1 cellular context compared by ENCODE assay signal in the genomic region with DNA sequence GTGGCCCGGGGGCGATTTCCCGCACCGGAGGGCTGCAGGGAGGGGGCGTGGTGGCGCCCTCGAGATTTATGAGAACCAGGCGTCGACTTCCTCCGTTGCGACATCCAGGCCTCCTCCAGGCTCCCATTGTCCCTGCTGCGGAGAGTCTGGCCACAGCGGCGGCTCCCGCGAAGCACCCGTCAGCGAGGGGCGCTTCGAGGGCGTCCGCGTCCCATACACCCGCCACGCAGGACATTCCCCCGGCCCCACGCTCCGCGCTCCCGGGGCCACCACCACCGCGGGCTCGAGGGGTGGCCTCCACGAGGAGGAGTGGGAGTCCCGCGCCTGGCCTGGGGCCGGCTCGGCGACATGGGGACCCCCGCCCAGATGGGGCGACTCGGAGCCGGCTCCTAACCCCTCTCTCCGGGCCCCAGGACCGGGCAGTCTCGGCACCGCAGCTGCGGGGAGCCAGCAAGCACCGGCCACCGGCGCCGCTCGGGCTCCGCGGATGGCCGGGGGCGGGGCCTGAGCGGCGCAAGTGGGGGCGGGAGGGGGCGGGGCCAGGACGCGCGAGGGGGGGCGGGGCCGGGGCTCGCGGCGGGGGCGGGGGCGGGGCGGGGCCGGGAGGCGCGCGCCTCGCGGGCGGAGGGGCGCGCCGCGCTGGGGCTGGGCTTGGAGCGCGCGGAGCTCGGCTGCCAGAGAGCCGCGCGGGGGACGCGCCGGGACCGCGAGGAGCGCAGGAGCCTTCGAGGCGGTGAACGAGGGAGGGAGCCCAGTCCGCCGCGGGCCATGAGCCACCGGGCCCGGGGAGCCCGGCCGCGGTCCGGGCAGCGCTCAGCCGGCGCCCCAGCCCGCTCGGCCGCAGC.
TF ChIP-seq lines count a peak whose summit lies in the region.

SH2B2 (plus strand) TSS at position 632 of the 845 bp plus-strand sequence. CDS start 13,683 bp downstream, outside the sequence.

TF ChIP-seq in HepG2, 621 proteins besides CTCF, POLR2A, EP300 and RAD21 (continued from another document and continues in another):
- TF ChIP-seq ZBTB38 (CRISPR knock-in tag; IDR thresholded peaks at IDR 0.05), result peak; percentile 38; the same call in 1 of the 2 replicates
- TF ChIP-seq, protein P1, sequence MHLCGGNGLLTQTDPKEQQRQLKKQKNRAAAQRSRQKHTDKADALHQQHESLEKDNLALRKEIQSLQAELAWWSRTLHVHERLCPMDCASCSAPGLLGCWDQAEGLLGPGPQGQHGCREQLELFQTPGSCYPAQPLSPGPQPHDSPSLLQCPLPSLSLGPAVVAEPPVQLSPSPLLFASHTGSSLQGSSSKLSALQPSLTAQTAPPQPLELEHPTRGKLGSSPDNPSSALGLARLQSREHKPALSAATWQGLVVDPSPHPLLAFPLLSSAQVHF (CRISPR knock-in tag; IDR thresholded peaks at IDR 0.05), result peak; percentile 81
- TF ChIP-seq ZNF496 (CRISPR knock-in tag; IDR thresholded peaks at IDR 0.05; ENCODE audit: insufficient replicate concordance), result no peak
- peak; percentile 64; the same call in 1 of the 2 replicates for TF ChIP-seq RFXAP (CRISPR knock-in tag; IDR thresholded peaks at IDR 0.05; ENCODE audit: borderline replicate concordance)
- peak; percentile 21 for TF ChIP-seq NRL (CRISPR knock-in tag; IDR thresholded peaks at IDR 0.05; ENCODE audit: borderline replicate concordance)
- peak; percentile 54; the same call in 1 of the 2 replicates for TF ChIP-seq ETV5 (CRISPR knock-in tag; IDR thresholded peaks at IDR 0.05; ENCODE audit: borderline replicate concordance)
- TF ChIP-seq SOX5 (CRISPR knock-in tag; IDR thresholded peaks at IDR 0.05; ENCODE audit: borderline replicate concordance), result peak; percentile 33; the same call in 1 of the 2 replicates
- 0 out of 2 replicates have a peak, but pooled peaks have one; percentile 45 for TF ChIP-seq SIN3A (IDR thresholded peaks at IDR 0.05; ENCODE audit: borderline replicate concordance, low read depth, low read length)
- peak; percentile 52; the same call in 1 of the 2 replicates for TF ChIP-seq GATAD2A (CRISPR knock-in tag; IDR thresholded peaks at IDR 0.05)
- TF ChIP-seq SPEN (CRISPR knock-in tag; IDR thresholded peaks at IDR 0.05; ENCODE audit: low read depth), result peak; percentile 7; the same call in 1 of the 2 replicates
- no peak for TF ChIP-seq HHEX (CRISPR knock-in tag; IDR thresholded peaks at IDR 0.05)
- TF ChIP-seq ATF7 (IDR thresholded peaks at IDR 0.05), result no peak
- peak; percentile 39; the same call in 1 of the 2 replicates for TF ChIP-seq ATF7 (CRISPR knock-in tag; IDR thresholded peaks at IDR 0.05)
- TF ChIP-seq YY1 (IDR thresholded peaks at IDR 0.05; ENCODE audit: insufficient read depth, insufficient replicate concordance, low read depth, low read length), result peak; percentile 39
- no peak; the same call in 1 of the 2 replicates for TF ChIP-seq ARHGAP35 (CRISPR knock-in tag; IDR thresholded peaks at IDR 0.05; ENCODE audit: borderline replicate concordance)
- TF ChIP-seq ZFP82 (CRISPR knock-in tag; IDR thresholded peaks at IDR 0.05; ENCODE audit: borderline replicate concordance), result peak; percentile 37; the same call in 1 of the 2 replicates
- TF ChIP-seq CEBPG (CRISPR knock-in tag; IDR thresholded peaks at IDR 0.05), result peak; percentile 90
- 0 out of 2 replicates have a peak, but pooled peaks have one; percentile 63 for TF ChIP-seq SNAI1 (CRISPR knock-in tag; IDR thresholded peaks at IDR 0.05; ENCODE audit: borderline replicate concordance)
- TF ChIP-seq ZBTB33 (CRISPR knock-in tag; IDR thresholded peaks at IDR 0.05), result no peak
- TF ChIP-seq ZNF780A (CRISPR knock-in tag; IDR thresholded peaks at IDR 0.05), result 0 out of 2 replicates have a peak, but pooled peaks have one; percentile 21
- 0 out of 2 replicates have a peak, but pooled peaks have one; percentile 51 for TF ChIP-seq ZNF136 (CRISPR knock-in tag; IDR thresholded peaks at IDR 0.05; ENCODE audit: low read depth)
- 0 out of 2 replicates have a peak, but pooled peaks have one; percentile 31 for TF ChIP-seq AHR (CRISPR knock-in tag; IDR thresholded peaks at IDR 0.05)
- 0 out of 2 replicates have a peak, but pooled peaks have one; percentile 59 for TF ChIP-seq HOXD1 (CRISPR knock-in tag; IDR thresholded peaks at IDR 0.05)
- 0 out of 2 replicates have a peak, but pooled peaks have one; percentile 30 for TF ChIP-seq CBFB (CRISPR knock-in tag; IDR thresholded peaks at IDR 0.05)
- TF ChIP-seq, protein P2, sequence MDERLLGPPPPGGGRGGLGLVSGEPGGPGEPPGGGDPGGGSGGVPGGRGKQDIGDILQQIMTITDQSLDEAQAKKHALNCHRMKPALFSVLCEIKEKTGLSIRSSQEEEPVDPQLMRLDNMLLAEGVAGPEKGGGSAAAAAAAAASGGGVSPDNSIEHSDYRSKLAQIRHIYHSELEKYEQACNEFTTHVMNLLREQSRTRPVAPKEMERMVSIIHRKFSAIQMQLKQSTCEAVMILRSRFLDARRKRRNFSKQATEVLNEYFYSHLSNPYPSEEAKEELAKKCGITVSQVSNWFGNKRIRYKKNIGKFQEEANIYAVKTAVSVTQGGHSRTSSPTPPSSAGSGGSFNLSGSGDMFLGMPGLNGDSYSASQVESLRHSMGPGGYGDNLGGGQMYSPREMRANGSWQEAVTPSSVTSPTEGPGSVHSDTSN (CRISPR knock-in tag; IDR thresholded peaks at IDR 0.05), result 0 out of 2 replicates have a peak, but pooled peaks have one; percentile 11
- no peak for TF ChIP-seq ZNF34 (CRISPR knock-in tag; IDR thresholded peaks at IDR 0.05; ENCODE audit: borderline replicate concordance)
- peak; percentile 62; the same call in 1 of the 2 replicates for TF ChIP-seq ZNF75D (CRISPR knock-in tag; IDR thresholded peaks at IDR 0.05; ENCODE audit: borderline replicate concordance)
- TF ChIP-seq ZNF768 (CRISPR knock-in tag; IDR thresholded peaks at IDR 0.05), result peak; percentile 9; the same call in 1 of the 2 replicates
- peak; percentile 74; the same call in 1 of the 2 replicates for TF ChIP-seq ZNF83 (CRISPR knock-in tag; IDR thresholded peaks at IDR 0.05; ENCODE audit: borderline replicate concordance)
- TF ChIP-seq, protein P3, sequence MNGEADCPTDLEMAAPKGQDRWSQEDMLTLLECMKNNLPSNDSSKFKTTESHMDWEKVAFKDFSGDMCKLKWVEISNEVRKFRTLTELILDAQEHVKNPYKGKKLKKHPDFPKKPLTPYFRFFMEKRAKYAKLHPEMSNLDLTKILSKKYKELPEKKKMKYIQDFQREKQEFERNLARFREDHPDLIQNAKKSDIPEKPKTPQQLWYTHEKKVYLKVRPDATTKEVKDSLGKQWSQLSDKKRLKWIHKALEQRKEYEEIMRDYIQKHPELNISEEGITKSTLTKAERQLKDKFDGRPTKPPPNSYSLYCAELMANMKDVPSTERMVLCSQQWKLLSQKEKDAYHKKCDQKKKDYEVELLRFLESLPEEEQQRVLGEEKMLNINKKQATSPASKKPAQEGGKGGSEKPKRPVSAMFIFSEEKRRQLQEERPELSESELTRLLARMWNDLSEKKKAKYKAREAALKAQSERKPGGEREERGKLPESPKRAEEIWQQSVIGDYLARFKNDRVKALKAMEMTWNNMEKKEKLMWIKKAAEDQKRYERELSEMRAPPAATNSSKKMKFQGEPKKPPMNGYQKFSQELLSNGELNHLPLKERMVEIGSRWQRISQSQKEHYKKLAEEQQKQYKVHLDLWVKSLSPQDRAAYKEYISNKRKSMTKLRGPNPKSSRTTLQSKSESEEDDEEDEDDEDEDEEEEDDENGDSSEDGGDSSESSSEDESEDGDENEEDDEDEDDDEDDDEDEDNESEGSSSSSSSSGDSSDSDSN (CRISPR knock-in tag; IDR thresholded peaks at IDR 0.05), result peak; percentile 52; the same call in 1 of the 2 replicates
- peak; percentile 80 for TF ChIP-seq FOXC1 (CRISPR knock-in tag; IDR thresholded peaks at IDR 0.05; ENCODE audit: borderline replicate concordance)
- peak; percentile 77 for TF ChIP-seq REL (CRISPR knock-in tag; conservative IDR thresholded peaks at IDR 0.05)
- no peak for TF ChIP-seq BRD4 (CRISPR knock-in tag; IDR thresholded peaks at IDR 0.05)
- 0 out of 2 replicates have a peak, but pooled peaks have one; percentile 38 for TF ChIP-seq REPIN1 (CRISPR knock-in tag; IDR thresholded peaks at IDR 0.05; ENCODE audit: borderline replicate concordance, low read depth)
- TF ChIP-seq PHF20 (CRISPR knock-in tag; IDR thresholded peaks at IDR 0.05), result peak; percentile 42; the same call in 1 of the 2 replicates
- TF ChIP-seq ISL2 (CRISPR knock-in tag; IDR thresholded peaks at IDR 0.05), result peak; percentile 56; the same call in 1 of the 2 replicates
- TF ChIP-seq CSRNP1 (CRISPR knock-in tag; IDR thresholded peaks at IDR 0.05), result peak; percentile 45; the same call in 1 of the 2 replicates
- TF ChIP-seq SNAPC2 (CRISPR knock-in tag; IDR thresholded peaks at IDR 0.05), result peak; percentile 51; the same call in 1 of the 2 replicates
- TF ChIP-seq ZNF678 (CRISPR knock-in tag; IDR thresholded peaks at IDR 0.05), result no peak; the same call in 1 of the 2 replicates
- TF ChIP-seq, protein P4, sequence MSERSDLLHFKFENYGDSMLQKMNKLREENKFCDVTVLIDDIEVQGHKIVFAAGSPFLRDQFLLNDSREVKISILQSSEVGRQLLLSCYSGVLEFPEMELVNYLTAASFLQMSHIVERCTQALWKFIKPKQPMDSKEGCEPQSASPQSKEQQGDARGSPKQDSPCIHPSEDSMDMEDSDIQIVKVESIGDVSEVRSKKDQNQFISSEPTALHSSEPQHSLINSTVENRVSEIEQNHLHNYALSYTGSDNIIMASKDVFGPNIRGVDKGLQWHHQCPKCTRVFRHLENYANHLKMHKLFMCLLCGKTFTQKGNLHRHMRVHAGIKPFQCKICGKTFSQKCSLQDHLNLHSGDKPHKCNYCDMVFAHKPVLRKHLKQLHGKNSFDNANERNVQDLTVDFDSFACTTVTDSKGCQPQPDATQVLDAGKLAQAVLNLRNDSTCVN (CRISPR knock-in tag; IDR thresholded peaks at IDR 0.05; ENCODE audit: borderline replicate concordance), result 0 out of 2 replicates have a peak, but pooled peaks have one; percentile 49
- TF ChIP-seq, protein P5, sequence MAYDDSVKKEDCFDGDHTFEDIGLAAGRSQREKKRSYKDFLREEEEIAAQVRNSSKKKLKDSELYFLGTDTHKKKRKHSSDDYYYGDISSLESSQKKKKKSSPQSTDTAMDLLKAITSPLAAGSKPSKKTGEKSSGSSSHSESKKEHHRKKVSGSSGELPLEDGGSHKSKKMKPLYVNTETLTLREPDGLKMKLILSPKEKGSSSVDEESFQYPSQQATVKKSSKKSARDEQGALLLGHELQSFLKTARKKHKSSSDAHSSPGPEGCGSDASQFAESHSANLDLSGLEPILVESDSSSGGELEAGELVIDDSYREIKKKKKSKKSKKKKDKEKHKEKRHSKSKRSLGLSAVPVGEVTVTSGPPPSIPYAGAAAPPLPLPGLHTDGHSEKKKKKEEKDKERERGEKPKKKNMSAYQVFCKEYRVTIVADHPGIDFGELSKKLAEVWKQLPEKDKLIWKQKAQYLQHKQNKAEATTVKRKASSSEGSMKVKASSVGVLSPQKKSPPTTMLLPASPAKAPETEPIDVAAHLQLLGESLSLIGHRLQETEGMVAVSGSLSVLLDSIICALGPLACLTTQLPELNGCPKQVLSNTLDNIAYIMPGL (CRISPR knock-in tag; IDR thresholded peaks at IDR 0.05; ENCODE audit: borderline replicate concordance in 1 of 2, low read depth in 1 of 2), result peak in 1 of 2 experiments; percentile 40; a peak in 1 of 4 replicates
- TF ChIP-seq, protein P6, sequence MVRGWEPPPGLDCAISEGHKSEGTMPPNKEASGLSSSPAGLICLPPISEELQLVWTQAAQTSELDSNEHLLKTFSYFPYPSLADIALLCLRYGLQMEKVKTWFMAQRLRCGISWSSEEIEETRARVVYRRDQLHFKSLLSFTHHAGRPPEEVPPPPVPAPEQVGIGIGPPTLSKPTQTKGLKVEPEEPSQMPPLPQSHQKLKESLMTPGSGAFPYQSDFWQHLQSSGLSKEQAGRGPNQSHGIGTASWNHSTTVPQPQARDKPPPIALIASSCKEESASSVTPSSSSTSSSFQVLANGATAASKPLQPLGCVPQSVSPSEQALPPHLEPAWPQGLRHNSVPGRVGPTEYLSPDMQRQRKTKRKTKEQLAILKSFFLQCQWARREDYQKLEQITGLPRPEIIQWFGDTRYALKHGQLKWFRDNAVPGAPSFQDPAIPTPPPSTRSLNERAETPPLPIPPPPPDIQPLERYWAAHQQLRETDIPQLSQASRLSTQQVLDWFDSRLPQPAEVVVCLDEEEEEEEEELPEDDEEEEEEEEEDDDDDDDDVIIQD (CRISPR knock-in tag; IDR thresholded peaks at IDR 0.05; ENCODE audit: low read depth), result 0 out of 2 replicates have a peak, but pooled peaks have one; percentile 18
- TF ChIP-seq ZNF274 (CRISPR knock-in tag; IDR thresholded peaks at IDR 0.05), result peak; percentile 86
